ENCODE assay signal across 26 cellular contexts in genomic region chr2:241822264-241822623, GRCh38. TPM values are rescaled to one million over a fixed set of nuclear protein-coding genes. Genes with fewer than 3 reads are reported as not detected.
A peak's percentile ranks its signal among the peaks of the same experiment; 100 is the strongest.
DNase-seq lines count a peak whose midpoint lies in the region; ATAC-seq and TF ChIP-seq lines count a peak whose summit lies in the region.
"Had no signal": no experiment of that assay in that cellular context is flagged by ENCODE, and none has a peak within 500 bp of the region (broad histone marks: within the 10 kb centered on the region; RNA-seq: fewer than 3 reads in every experiment).

No MANE protein-coding gene starts in this region.

- H4K20me1 ChIP-seq in neural progenitor cell (ENCODE audit: low read depth) = no peaks in the 10 kb centered on the region

- H3K4me3 Mint-ChIP-seq in natural killer cell treated with Interleukin-12 subunit alpha and Interleukin-12 subunit beta and Interleukin-15 and Interleukin-18, amount 100 ng/mL, for 72 hours = peak overlapping the region; percentile 31
- H3K4me3 Mint-ChIP-seq in natural killer cell (no peak overlapping the region), neural progenitor cell (no peak overlapping the region)
- H3K4me3 Mint-ChIP-seq: activated B cell treated with CpG ODN at 0.5 μM for 24 hours; dendritic cell treated with granulocyte-macrophage colony-stimulating factor and Interleukin-4, amounts not matched to agents 40 ng/mL and 50 ng/mL, for 4 days had no signal

- TF ChIP-seq CTCF in natural killer cell (IDR thresholded peaks at IDR 0.05) (no peak), GM13976 (IDR thresholded peaks at IDR 0.05; ENCODE audit: borderline replicate concordance, control extremely low read depth, extremely low read depth, insufficient read depth, missing control alignments) (no peak), neural progenitor cell (IDR thresholded peaks at IDR 0.05) (no peak)

- H3K27me3 ChIP-seq in neural progenitor cell = no peaks in the 10 kb centered on the region
- H3K27me3 ChIP-seq: vagina had no signal

- H2AFZ ChIP-seq in neural progenitor cell (replicated peaks) = no peak overlapping the region

- H3K36me3 Mint-ChIP-seq in natural killer cell treated with Interleukin-12 subunit alpha and Interleukin-12 subunit beta and Interleukin-15 and Interleukin-18, amount 100 ng/mL, for 72 hours = peaks cover 17% of the 10 kb centered on the region
- H3K36me3 Mint-ChIP-seq in natural killer cell = no peaks in the 10 kb centered on the region
- H3K36me3 Mint-ChIP-seq in neural progenitor cell = peaks cover 10% of the 10 kb centered on the region
- H3K36me3 Mint-ChIP-seq: CD4-positive, alpha-beta memory T cell had no signal

- no peak overlapping the region for H3K4me2 ChIP-seq in neural progenitor cell

- no peak overlapping the region for H3K9ac ChIP-seq in neural progenitor cell

- peak overlapping the region; percentile 18 to 54 for H3K27ac Mint-ChIP-seq in natural killer cell treated with Interleukin-12 subunit alpha and Interleukin-12 subunit beta and Interleukin-15 and Interleukin-18, amount 100 ng/mL, for 72 hours
- H3K27ac Mint-ChIP-seq in natural killer cell = peak overlapping the region in 1 of 2 donors; percentile 72
- H3K27ac Mint-ChIP-seq in neural progenitor cell = no peak overlapping the region
- H3K27ac Mint-ChIP-seq: activated B cell treated with CpG ODN at 0.5 μM for 24 hours; dendritic cell treated with granulocyte-macrophage colony-stimulating factor and Interleukin-4, amounts not matched to agents 40 ng/mL and 50 ng/mL, for 4 days had no signal

- no peaks in the 10 kb centered on the region for H3K4me1 ChIP-seq in neural progenitor cell
- H3K4me1 ChIP-seq: vagina had no signal

- no peak overlapping the region for H3K27ac ChIP-seq in neural progenitor cell
- H3K27ac ChIP-seq: vagina had no signal

- H3K4me1 Mint-ChIP-seq in natural killer cell treated with Interleukin-12 subunit alpha and Interleukin-12 subunit beta and Interleukin-15 and Interleukin-18, amount 100 ng/mL, for 72 hours (ENCODE audit: low read depth in 2 of 2) = peaks cover 25 to 28% of the 10 kb centered on the region in 2 donors
- H3K4me1 Mint-ChIP-seq in natural killer cell (peaks cover 5 to 28% of the 10 kb centered on the region in 2 donors), neural progenitor cell (peaks cover 9% of the 10 kb centered on the region)

- H3K79me2 ChIP-seq in neural progenitor cell (ENCODE audit: low read depth) = no peaks in the 10 kb centered on the region

- DNase-seq in natural killer cell treated with Interleukin-12 subunit alpha and Interleukin-12 subunit beta and Interleukin-15 and Interleukin-18, amount 100 ng/mL, for 72 hours (ENCODE audit: low spot score) = peak; percentile 51
- DNase-seq in natural killer cell (no peak), GM13976 (ENCODE audit: low spot score) (peak; percentile 46), iPS-NIHi11 (ENCODE audit: low spot score) (peak; percentile 8), NCI-H1417 treated with DMSO at 0.1 percent for 48 hours (lab: John Stamatoyannopoulos, UW) (no peak), COLO668 (lab: John Stamatoyannopoulos, UW; ENCODE audit: unreplicated experiment) (no peak), neural progenitor cell (ENCODE audit: low spot score) (no peak)
- DNase-seq: activated B cell treated with CpG ODN at 0.5 μM for 24 hours; activated CD8-positive, alpha-beta memory T cell treated with anti-CD3 and anti-CD28 coated beads, Interleukin-2, amount 50 U/mL, for 4 hours; activated gamma-delta T cell treated with Interleukin-2 at 50 U/mL for 16 hours; CD4-positive, alpha-beta memory T cell; DMS53; GDM1; Karpas-422; NCI-H146; NCI-H2171; NCI-H524 treated with DMSO at 0.1 percent for 48 hours; NK-92 treated with Interleukin-12 subunit alpha and Interleukin-12 subunit beta, amount 100 ng/mL, for 24 hours; occipital lobe; retina; SHP77 treated with DMSO at 0.1 percent for 48 hours; stimulated activated CD4-positive, alpha-beta T cell treated with anti-CD3 and anti-CD28 coated beads, Interleukin-2, amount 100 ng/mL, for 48 hours; stimulated activated naive CD4-positive, alpha-beta T cell had no signal

- intact Hi-C loops in natural killer cell (cut with micrococcal nuclease) = no loop called here

- H3K27me3 Mint-ChIP-seq in natural killer cell treated with Interleukin-12 subunit alpha and Interleukin-12 subunit beta and Interleukin-15 and Interleukin-18, amount 100 ng/mL, for 72 hours = peaks cover 24 to 28% of the 10 kb centered on the region in 2 donors
- H3K27me3 Mint-ChIP-seq in natural killer cell (ENCODE audit: low read depth in 2 of 2) = peaks cover 6 to 23% of the 10 kb centered on the region in 2 donors
- H3K27me3 Mint-ChIP-seq in neural progenitor cell (ENCODE audit: insufficient read depth, low read depth) = peaks cover 11% of the 10 kb centered on the region

- ATAC-seq in natural killer cell treated with Interleukin-12 subunit alpha and Interleukin-12 subunit beta and Interleukin-15 and Interleukin-18, amount 100 ng/mL, for 72 hours = no peak
- no peak for ATAC-seq in natural killer cell

- H3K36me3 ChIP-seq in neural progenitor cell = no peaks in the 10 kb centered on the region
- H3K36me3 ChIP-seq: vagina had no signal

- peaks cover 20% of the 10 kb centered on the region for H3F3A ChIP-seq in neural progenitor cell (ENCODE audit: low read depth)

- in situ Hi-C loops in GM13976 (cut with MboI; ENCODE audit: low sequenced_read_pairs, unreplicated experiment) = no loop called here

- no peak overlapping the region for H3K4me3 ChIP-seq in neural progenitor cell
- H3K4me3 ChIP-seq: lung, vagina had no signal

- no peaks in the 10 kb centered on the region for H3K9me3 ChIP-seq in neural progenitor cell (ENCODE audit: low read depth)
- H3K9me3 ChIP-seq: vagina had no signal

- H3K9me3 Mint-ChIP-seq in natural killer cell treated with Interleukin-12 subunit alpha and Interleukin-12 subunit beta and Interleukin-15 and Interleukin-18, amount 100 ng/mL, for 72 hours = peaks cover 4% of the 10 kb centered on the region
- H3K9me3 Mint-ChIP-seq in natural killer cell (peaks cover 0 to 4% of the 10 kb centered on the region in 2 donors), neural progenitor cell (peaks cover 29% of the 10 kb centered on the region)

RNA-seq across cellular contexts. Expression of gene NEU4, which starts 13.3 kb away (rescaled TPM):
- total RNA-seq in natural killer cell treated with Interleukin-12 subunit alpha and Interleukin-12 subunit beta and Interleukin-15 and Interleukin-18, amount 100 ng/mL, for 72 hours = 1 to 10 TPM in 1 of 2 donors, under 1 TPM in 1; 0.86 to 3.8 TPM
- total RNA-seq in natural killer cell (1 to 10 TPM in 2 of 3 donors, under 1 TPM in 1; 0.39 to 6.6 (median 2.2) TPM), neural progenitor cell (ENCODE audit: low replicate concordance) (1.2 TPM in 1 of 2 replicates, not detected in the other)
- total RNA-seq: vagina had no signal

RNA-seq across cellular contexts. Expression of gene PDCD1, which starts 36.5 kb away (rescaled TPM):
- total RNA-seq in natural killer cell treated with Interleukin-12 subunit alpha and Interleukin-12 subunit beta and Interleukin-15 and Interleukin-18, amount 100 ng/mL, for 72 hours = under 1 TPM; 0.78 to 0.89 TPM
- under 1 TPM in 1 of 3 donors, not detected in 2; 0.45 TPM for total RNA-seq in natural killer cell
- total RNA-seq in neural progenitor cell (ENCODE audit: low replicate concordance) = not detected in 2 replicates
- total RNA-seq: occipital lobe had no signal

RNA-seq across cellular contexts. Expression of gene GAL3ST2, which starts 45.6 kb away (rescaled TPM):
- total RNA-seq in natural killer cell treated with Interleukin-12 subunit alpha and Interleukin-12 subunit beta and Interleukin-15 and Interleukin-18, amount 100 ng/mL, for 72 hours = 1 to 10 TPM in 1 of 2 donors, under 1 TPM in 1; 0.83 to 2.8 TPM
- under 1 TPM in 1 of 3 donors, not detected in 2; 0.88 TPM for total RNA-seq in natural killer cell
- total RNA-seq in neural progenitor cell (ENCODE audit: low replicate concordance) = 0.09 TPM in 1 of 2 replicates, not detected in the other
- total RNA-seq: activated B cell treated with CpG ODN at 0.5 μM for 24 hours had no signal

RNA-seq across cellular contexts. Expression of gene RTP5, which starts 47.3 kb away (rescaled TPM):
- not detected for total RNA-seq in natural killer cell treated with Interleukin-12 subunit alpha and Interleukin-12 subunit beta and Interleukin-15 and Interleukin-18, amount 100 ng/mL, for 72 hours
- total RNA-seq in natural killer cell (1 to 10 TPM in 1 of 3 donors, under 1 TPM in 2; 0.47 to 1.7 (median 0.68) TPM), neural progenitor cell (ENCODE audit: low replicate concordance) (not detected in 2 replicates)
- total RNA-seq: activated B cell treated with CpG ODN at 0.5 μM for 24 hours, vagina had no signal

Comparison
In these comparisons a context has a peak if more than half of its experiments do, and no peak if none do; other contexts are left out.
1. DNase-seq: peak in natural killer cell treated with Interleukin-12 subunit alpha and Interleukin-12 subunit beta and Interleukin-15 and Interleukin-18, amount 100 ng/mL, for 72 hours (single experiment), GM13976 (single experiment) and iPS-NIHi11 (single experiment); none in natural killer cell (single experiment), NCI-H1417 treated with DMSO at 0.1 percent for 48 hours (single experiment), COLO668 (single experiment) and neural progenitor cell (single experiment).